ENCODE assay signal across 8 cellular contexts in the genomic region with DNA sequence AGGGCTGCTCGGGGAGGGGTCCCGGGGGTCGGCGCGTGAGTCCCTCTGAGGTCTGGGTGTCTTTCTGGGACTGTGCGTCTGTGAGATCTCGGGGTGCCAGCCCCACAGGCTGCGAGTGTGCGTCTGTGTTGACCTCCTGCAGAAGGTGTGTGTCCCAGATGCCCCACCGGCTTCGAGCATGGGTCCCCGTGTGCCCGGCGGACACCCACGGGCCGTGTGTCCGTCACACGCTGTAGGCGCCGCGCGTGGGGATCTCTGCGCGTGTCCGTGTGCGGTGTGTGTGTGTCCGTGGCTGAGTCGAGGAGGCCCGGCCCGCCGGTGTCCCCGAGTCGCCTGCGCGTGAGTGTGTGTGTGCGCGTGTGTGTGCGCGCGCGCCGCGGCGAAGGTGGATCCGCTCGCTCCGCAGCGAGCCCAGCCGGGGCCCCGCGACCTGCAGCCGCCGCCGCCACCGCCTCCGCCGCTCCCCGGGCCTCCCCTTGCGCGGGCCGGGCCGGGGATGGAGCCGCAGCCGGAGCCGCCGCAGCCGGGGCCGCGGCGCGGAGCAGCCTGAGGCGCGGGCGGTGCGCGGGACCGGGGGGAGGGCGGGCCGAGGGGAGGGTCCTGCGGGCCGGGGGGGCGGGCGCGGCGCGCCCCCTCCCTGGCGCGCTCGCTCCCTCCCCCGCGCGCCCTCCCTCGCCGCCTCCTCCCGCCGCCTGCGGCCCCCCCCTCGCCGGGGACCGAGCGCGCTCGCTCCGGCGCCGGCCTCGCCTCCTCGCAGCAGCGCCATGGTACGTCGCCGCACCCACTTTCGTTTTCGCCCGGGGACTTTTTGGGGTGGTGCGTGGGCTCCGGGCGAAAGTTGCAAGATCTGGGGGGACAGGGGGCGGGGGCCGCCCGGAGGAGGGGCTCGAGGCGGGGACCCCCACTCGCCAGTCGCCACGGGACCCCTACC. TPM values are rescaled to one million over a fixed set of nuclear protein-coding genes. Genes with fewer than 3 reads are reported as not detected.
DNase-seq lines count a peak whose midpoint lies in the region; ATAC-seq and TF ChIP-seq lines count a peak whose summit lies in the region.

No MANE protein-coding gene starts in this region.

- CTCF ChIA-PET in WTC11 (lab: Charles Lee) = no interaction called here

- H3K36me3 ChIP-seq in left lung = no peaks in the 10 kb centered on the region

- H3K9me3 Mint-ChIP-seq in WTC11 = no peaks in the 10 kb centered on the region

- H3K27me3 ChIP-seq in left lung = peaks cover 0 to 12% of the 10 kb centered on the region in 2 donors

- H3K4me3 ChIP-seq in cardiac fibroblast (replicated peaks in 1 of 2; ENCODE audit: low read depth in 2 of 2, low read length in 2 of 2) = peak overlapping the region; percentile 64 to 72
- H3K4me3 ChIP-seq in left lung = peak overlapping the region; percentile 80 to 90

- peak overlapping the region; percentile 64 for H3K4me3 Mint-ChIP-seq in WTC11

- intact Hi-C loops in left lung (cut with DNase I) = no loop called here

- H3K27ac ChIP-seq in left lung = peak overlapping the region; percentile 95 to 97

- H3K9me3 ChIP-seq in left lung = no peaks in the 10 kb centered on the region

- peaks cover 22% of the 10 kb centered on the region for H3K4me1 Mint-ChIP-seq in WTC11

- peaks cover 11 to 40% of the 10 kb centered on the region in 2 donors for H3K4me1 ChIP-seq in left lung

- peak; percentile 42 for ATAC-seq in HG02970 (IDR thresholded peaks at IDR 0.05; ENCODE audit: low FRiP score, unreplicated experiment)
- peak; percentile 28; the same call in 1 of the 2 replicates for ATAC-seq in WTC11
- peak; percentile 65 for ATAC-seq in left lung
- no peak for ATAC-seq in HG03139 (IDR thresholded peaks at IDR 0.05; ENCODE audit: unreplicated experiment)

- TF ChIP-seq CTCF in WTC11 (IDR thresholded peaks at IDR 0.05) (no peak), cardiac fibroblast (IDR thresholded peaks at IDR 0.05; ENCODE audit: low read depth, low read length) (no peak), left lung (IDR thresholded peaks at IDR 0.05) (no peak)

- peaks cover 89% of the 10 kb centered on the region for H3K27me3 Mint-ChIP-seq in WTC11 (ENCODE audit: low read depth)

- DNase-seq in EH (ENCODE audit: low read depth) (peak; percentile 66), WTC11 (ENCODE audit: low spot score) (no peak), cardiac fibroblast (ENCODE audit: low read depth in 2 of 2) (peak in 1 of 2 donors; percentile 77), left lung (peak; percentile 69 to 91), HPDE6-E6E7 (ENCODE audit: extremely low spot score) (no peak)
- DNase-seq in stimulated activated CD4-positive, alpha-beta T cell treated with anti-CD3 and anti-CD28 coated beads, Interleukin-4, amount 100 ng/mL, for 1 hour = peak; percentile 79

- H3K36me3 Mint-ChIP-seq in WTC11 = no peaks in the 10 kb centered on the region

- H3K27ac Mint-ChIP-seq in WTC11 = no peak overlapping the region

- POLR2A ChIA-PET in WTC11 (lab: Charles Lee) = no interaction called here

TF ChIP-seq in WTC11, 78 proteins besides CTCF, POLR2A, EP300 and RAD21:
- TF ChIP-seq ZNF263 (CRISPR knock-in tag; IDR thresholded peaks at IDR 0.05; ENCODE audit: low read depth) (no peak), ZBTB21 (CRISPR knock-in tag; IDR thresholded peaks at IDR 0.05; ENCODE audit: borderline replicate concordance) (no peak), TCF7 (CRISPR knock-in tag; IDR thresholded peaks at IDR 0.05; ENCODE audit: low read depth) (no peak)
- TF ChIP-seq, protein P1, sequence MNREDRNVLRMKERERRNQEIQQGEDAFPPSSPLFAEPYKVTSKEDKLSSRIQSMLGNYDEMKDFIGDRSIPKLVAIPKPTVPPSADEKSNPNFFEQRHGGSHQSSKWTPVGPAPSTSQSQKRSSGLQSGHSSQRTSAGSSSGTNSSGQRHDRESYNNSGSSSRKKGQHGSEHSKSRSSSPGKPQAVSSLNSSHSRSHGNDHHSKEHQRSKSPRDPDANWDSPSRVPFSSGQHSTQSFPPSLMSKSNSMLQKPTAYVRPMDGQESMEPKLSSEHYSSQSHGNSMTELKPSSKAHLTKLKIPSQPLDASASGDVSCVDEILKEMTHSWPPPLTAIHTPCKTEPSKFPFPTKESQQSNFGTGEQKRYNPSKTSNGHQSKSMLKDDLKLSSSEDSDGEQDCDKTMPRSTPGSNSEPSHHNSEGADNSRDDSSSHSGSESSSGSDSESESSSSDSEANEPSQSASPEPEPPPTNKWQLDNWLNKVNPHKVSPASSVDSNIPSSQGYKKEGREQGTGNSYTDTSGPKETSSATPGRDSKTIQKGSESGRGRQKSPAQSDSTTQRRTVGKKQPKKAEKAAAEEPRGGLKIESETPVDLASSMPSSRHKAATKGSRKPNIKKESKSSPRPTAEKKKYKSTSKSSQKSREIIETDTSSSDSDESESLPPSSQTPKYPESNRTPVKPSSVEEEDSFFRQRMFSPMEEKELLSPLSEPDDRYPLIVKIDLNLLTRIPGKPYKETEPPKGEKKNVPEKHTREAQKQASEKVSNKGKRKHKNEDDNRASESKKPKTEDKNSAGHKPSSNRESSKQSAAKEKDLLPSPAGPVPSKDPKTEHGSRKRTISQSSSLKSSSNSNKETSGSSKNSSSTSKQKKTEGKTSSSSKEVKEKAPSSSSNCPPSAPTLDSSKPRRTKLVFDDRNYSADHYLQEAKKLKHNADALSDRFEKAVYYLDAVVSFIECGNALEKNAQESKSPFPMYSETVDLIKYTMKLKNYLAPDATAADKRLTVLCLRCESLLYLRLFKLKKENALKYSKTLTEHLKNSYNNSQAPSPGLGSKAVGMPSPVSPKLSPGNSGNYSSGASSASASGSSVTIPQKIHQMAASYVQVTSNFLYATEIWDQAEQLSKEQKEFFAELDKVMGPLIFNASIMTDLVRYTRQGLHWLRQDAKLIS (CRISPR knock-in tag; IDR thresholded peaks at IDR 0.05; ENCODE audit: borderline replicate concordance) = no peak
- TF ChIP-seq, protein P2, sequence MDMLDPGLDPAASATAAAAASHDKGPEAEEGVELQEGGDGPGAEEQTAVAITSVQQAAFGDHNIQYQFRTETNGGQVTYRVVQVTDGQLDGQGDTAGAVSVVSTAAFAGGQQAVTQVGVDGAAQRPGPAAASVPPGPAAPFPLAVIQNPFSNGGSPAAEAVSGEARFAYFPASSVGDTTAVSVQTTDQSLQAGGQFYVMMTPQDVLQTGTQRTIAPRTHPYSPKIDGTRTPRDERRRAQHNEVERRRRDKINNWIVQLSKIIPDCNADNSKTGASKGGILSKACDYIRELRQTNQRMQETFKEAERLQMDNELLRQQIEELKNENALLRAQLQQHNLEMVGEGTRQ (CRISPR knock-in tag; IDR thresholded peaks at IDR 0.05) = no peak
TF ChIP-seq in WTC11: peak in this region for 0.

RNA-seq across cellular contexts. Expression of a gene that starts 7.2 kb away (rescaled TPM):
- 3.5 to 4.4 TPM (median 4.0 TPM) in 3 replicates for total RNA-seq in WTC11 (2021)
- total RNA-seq in left lung = 100 to 1,000 TPM; 138 to 163 TPM

Comparison
In these comparisons a context has a peak if more than half of its experiments do, and no peak if none do; other contexts are left out.
1. DNase-seq: peak in EH (single experiment), left lung (2 of 2) and stimulated activated CD4-positive, alpha-beta T cell treated with anti-CD3 and anti-CD28 coated beads, Interleukin-4, amount 100 ng/mL, for 1 hour (single experiment); none in WTC11 (single experiment) and HPDE6-E6E7 (single experiment).
2. RNA of a gene that starts 7.2 kb away (total RNA-seq): 138 to 163 TPM in left lung; 3.5 to 4.4 TPM in WTC11; every median in the first group is over 10 times any median in the second.